ENCODE assay signal across 8 cellular contexts in genomic region chr2:138085441-138085840, GRCh38.
DNase-seq lines count a peak whose midpoint lies in the region; FAIRE-seq and TF ChIP-seq lines count a peak whose summit lies in the region.
"Not testable (repeated sequence)": the region's sequence is repeated elsewhere in the genome, so short reads cannot be mapped to it uniquely, and the experiment has no call there.

No MANE protein-coding gene starts in this region.

- DNase-seq in AG10803 (ENCODE audit: low read depth) = peak; percentile 42
- DNase-seq in H4 (ENCODE audit: low spot score) = peak; percentile 19
- DNase-seq in HT1080 (ENCODE audit: low read depth) = peak; percentile 55
- peak; percentile 16 for DNase-seq in RPMI7951 (ENCODE audit: low read depth)
- DNase-seq in astrocyte of the hippocampus (ENCODE audit: low read depth, low spot score) = peak; percentile 40
- not testable (repeated sequence) for DNase-seq in endothelial cell of umbilical vein (ENCODE audit: low read depth, low spot score)
- DNase-seq in fibroblast of villous mesenchyme (ENCODE audit: low read depth) = peak; percentile 71
- peak; percentile 4 for DNase-seq in skeletal muscle cell (ENCODE audit: low read depth)

- POLR2A ChIA-PET in endothelial cell of umbilical vein (lab: Charles Lee) = not testable (repeated sequence)

- H3K27me3 ChIP-seq in endothelial cell of umbilical vein (ENCODE audit: control insufficient read depth in 2 of 2, insufficient read depth in 2 of 2, low read length in 2 of 2) = not testable (repeated sequence)

- not testable (repeated sequence) for BruUV-seq in endothelial cell of umbilical vein (replicated peaks; lab: Mats Ljungman, UMichigan)

- H4K20me1 ChIP-seq in endothelial cell of umbilical vein (replicated peaks; ENCODE audit: control insufficient read depth, extremely low read depth, insufficient read depth, low read length) = not testable (repeated sequence)

- not testable (repeated sequence) for H3K9me1 ChIP-seq in endothelial cell of umbilical vein (replicated peaks; ENCODE audit: control insufficient read depth, extremely low read depth, insufficient read depth, low read length)

- not testable (repeated sequence) for H3K4me1 ChIP-seq in endothelial cell of umbilical vein (ENCODE audit: control insufficient read depth, extremely low read depth, insufficient read depth, low read length)

- H3K36me3 ChIP-seq in endothelial cell of umbilical vein (ENCODE audit: control insufficient read depth in 2 of 2, extremely low read depth in 1 of 2, insufficient read depth in 2 of 2, low read length in 2 of 2) = not testable (repeated sequence)

- H3K27ac ChIP-seq in endothelial cell of umbilical vein (ENCODE audit: insufficient read depth, low read depth, low read length) = not testable (repeated sequence)

- not testable (repeated sequence) for FAIRE-seq in endothelial cell of umbilical vein (lab: Jason Lieb, UNC)

- TF ChIP-seq POLR2A in endothelial cell of umbilical vein (IDR thresholded peaks at IDR 0.05; ENCODE audit: low read depth, low read length) = not testable (repeated sequence)

- not testable (repeated sequence) for H3K9me3 ChIP-seq in endothelial cell of umbilical vein (replicated peaks; ENCODE audit: control insufficient read depth, insufficient read depth, low read length)

- H3K9ac ChIP-seq in endothelial cell of umbilical vein (replicated peaks; ENCODE audit: extremely low read depth, insufficient read depth, low read length) = not testable (repeated sequence)

- not testable (repeated sequence) for H3K79me2 ChIP-seq in endothelial cell of umbilical vein (ENCODE audit: control insufficient read depth, insufficient read depth, low read length)

- intact Hi-C loops in endothelial cell of umbilical vein (cut with micrococcal nuclease) = not testable (repeated sequence)

- not testable (repeated sequence) for TF ChIP-seq CTCF in AG10803 (conservative IDR thresholded peaks at IDR 0.05; ENCODE audit: low read length); endothelial cell of umbilical vein (IDR thresholded peaks at IDR 0.05; ENCODE audit: extremely low read depth in 1 of 2, insufficient read depth in 1 of 2, low read depth in 1 of 2, low read length in 2 of 2); fibroblast of villous mesenchyme (IDR thresholded peaks at IDR 0.05; ENCODE audit: insufficient read depth, low read depth, low read length)

- dilution Hi-C loops in endothelial cell of umbilical vein (cut with MboI; ENCODE audit: extremely low pct_ligation_motif_present, low sequenced_read_pairs) = not testable (repeated sequence)

- H2AFZ ChIP-seq in endothelial cell of umbilical vein (ENCODE audit: low read depth, low read length) = not testable (repeated sequence)

- CTCF ChIA-PET in endothelial cell of umbilical vein (lab: Charles Lee) = interaction anchor here (1.0 to 1.2 kb wide), 5 partner anchors 13 to 289 kb away, joined by 3 to 4 read pairs (median 3); no protein-coding TSS in a partner anchor

- H3K4me2 ChIP-seq in endothelial cell of umbilical vein (ENCODE audit: insufficient read depth, low read length) = not testable (repeated sequence)

- not testable (repeated sequence) for H3K4me3 ChIP-seq in AG10803 (ENCODE audit: low read length); endothelial cell of umbilical vein (replicated peaks in 1 of 3; ENCODE audit: insufficient read depth in 1 of 3, low read depth in 1 of 3, low read length in 3 of 3); fibroblast of villous mesenchyme (ENCODE audit: low read depth, low read length); skeletal muscle cell (ENCODE audit: low read depth, low read length)

TF ChIP-seq in endothelial cell of umbilical vein, 7 proteins besides CTCF, POLR2A, EP300 and RAD21:
- peak; percentile 37 for TF ChIP-seq GATA2 (IDR thresholded peaks at IDR 0.05; ENCODE audit: insufficient read depth, insufficient read length, low read depth, low read length)
